1 cellular context compared by ENCODE assay signal in genomic region chr14:73949752-73950734, GRCh38.
TF ChIP-seq lines count a peak whose summit lies in the region.

Gene COQ6 (plus strand): TSS chr14:73950302. CDS start chr14:73950333, 31 bp downstream.
Gene FAM161B (minus strand): TSS chr14:73950094. CDS start chr14:73950026, 68 bp downstream.

TF ChIP-seq in GM12878, 131 proteins besides CTCF, POLR2A, EP300 and RAD21 (continued from another document and continues in another):
- TF ChIP-seq, protein P1, sequence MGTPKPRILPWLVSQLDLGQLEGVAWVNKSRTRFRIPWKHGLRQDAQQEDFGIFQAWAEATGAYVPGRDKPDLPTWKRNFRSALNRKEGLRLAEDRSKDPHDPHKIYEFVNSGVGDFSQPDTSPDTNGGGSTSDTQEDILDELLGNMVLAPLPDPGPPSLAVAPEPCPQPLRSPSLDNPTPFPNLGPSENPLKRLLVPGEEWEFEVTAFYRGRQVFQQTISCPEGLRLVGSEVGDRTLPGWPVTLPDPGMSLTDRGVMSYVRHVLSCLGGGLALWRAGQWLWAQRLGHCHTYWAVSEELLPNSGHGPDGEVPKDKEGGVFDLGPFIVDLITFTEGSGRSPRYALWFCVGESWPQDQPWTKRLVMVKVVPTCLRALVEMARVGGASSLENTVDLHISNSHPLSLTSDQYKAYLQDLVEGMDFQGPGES (IDR thresholded peaks at IDR 0.05): peak; percentile 11; the same call in 1 of the 2 replicates
- TF ChIP-seq ZNF384 (IDR thresholded peaks at IDR 0.05; ENCODE audit: borderline replicate concordance, low read depth, low read length) (no peak), IRF4 (IDR thresholded peaks at IDR 0.05; ENCODE audit: low read depth, low read length) (0 out of 2 replicates have a peak, but pooled peaks have one; percentile 24), ZNF207 (IDR thresholded peaks at IDR 0.05; ENCODE audit: borderline replicate concordance) (no peak), CHD2 (IDR thresholded peaks at IDR 0.05; ENCODE audit: borderline replicate concordance, low read depth, low read length) (peak; percentile 71), IKZF2 (IDR thresholded peaks at IDR 0.05) (peak; percentile 27 to 33; a peak in 2 of 4 replicates), PAX5 (IDR thresholded peaks at IDR 0.05; ENCODE audit: borderline replicate concordance, low read depth, low read length) (no peak), BACH1 (IDR thresholded peaks at IDR 0.05; ENCODE audit: borderline replicate concordance) (0 out of 2 replicates have a peak, but pooled peaks have one; percentile 22), MTA2 (IDR thresholded peaks at IDR 0.05; ENCODE audit: low read depth) (peak; percentile 54; the same call in 1 of the 2 replicates), CBFB (IDR thresholded peaks at IDR 0.05; ENCODE audit: low read depth) (no peak), NFIC (IDR thresholded peaks at IDR 0.05; ENCODE audit: low read depth, low read length) (no peak), BMI1 (IDR thresholded peaks at IDR 0.05; ENCODE audit: borderline replicate concordance) (peak; percentile 86), MYB (IDR thresholded peaks at IDR 0.05; ENCODE audit: borderline replicate concordance, low read depth, low read length) (no peak), ZNF24 (IDR thresholded peaks at IDR 0.05) (no peak), ZBED1 (IDR thresholded peaks at IDR 0.05; ENCODE audit: borderline replicate concordance) (no peak), ZNF622 (IDR thresholded peaks at IDR 0.05) (no peak), ZBTB33 (IDR thresholded peaks at IDR 0.05) (no peak), SMAD5 (IDR thresholded peaks at IDR 0.05; ENCODE audit: low read depth) (peak; percentile 73; the same call in 1 of the 2 replicates), FOXM1 (IDR thresholded peaks at IDR 0.05; ENCODE audit: low read depth, low read length) (no peak), ATF2 (IDR thresholded peaks at IDR 0.05; ENCODE audit: low read length) (no peak), GATAD2B (conservative IDR thresholded peaks at IDR 0.05; ENCODE audit: low read depth) (peak; percentile 75), RAD51 (IDR thresholded peaks at IDR 0.05) (no peak), RBBP5 (conservative IDR thresholded peaks at IDR 0.05) (no peak), FOXK2 (IDR thresholded peaks at IDR 0.05) (no peak), USF2 (IDR thresholded peaks at IDR 0.05; ENCODE audit: borderline replicate concordance, low read depth, low read length) (no peak), E2F8 (IDR thresholded peaks at IDR 0.05; ENCODE audit: low read depth, partially characterized antibody) (no peak), POU2F2 (IDR thresholded peaks at IDR 0.05; ENCODE audit: borderline replicate concordance, low read depth, low read length) (peak; percentile 67; the same call in 2 of the 3 replicates), NFYA (IDR thresholded peaks at IDR 0.05; ENCODE audit: borderline replicate concordance, low read depth, low read length) (no peak), ASH2L (IDR thresholded peaks at IDR 0.05; ENCODE audit: borderline replicate concordance, low read depth) (peak; percentile 48; the same call in 1 of the 2 replicates), MAX (IDR thresholded peaks at IDR 0.05; ENCODE audit: low read depth, low read length) (no peak; the same call in 1 of the 2 replicates), EED (IDR thresholded peaks at IDR 0.05; ENCODE audit: low read depth) (no peak), BHLHE40 (IDR thresholded peaks at IDR 0.05; ENCODE audit: borderline replicate concordance in 1 of 2, low read depth in 2 of 2, low read length in 1 of 2) (peak in 1 of 2 experiments; percentile 48; a peak in 1 of 4 replicates), ATF7 (IDR thresholded peaks at IDR 0.05; ENCODE audit: low read depth) (peak; percentile 61), TCF7 (IDR thresholded peaks at IDR 0.05; ENCODE audit: borderline replicate concordance) (no peak), JUNB (IDR thresholded peaks at IDR 0.05) (no peak), EGR1 (IDR thresholded peaks at IDR 0.05; ENCODE audit: borderline replicate concordance in 1 of 2, low read depth in 2 of 2, low read length in 2 of 2) (no peak; a peak in 1 of 3 replicates), RUNX3 (IDR thresholded peaks at IDR 0.05; ENCODE audit: low read length) (0 out of 2 replicates have a peak, but pooled peaks have one; percentile 13), HCFC1 (IDR thresholded peaks at IDR 0.05; ENCODE audit: low read length) (0 out of 2 replicates have a peak, but pooled peaks have one; percentile 14), SMAD1 (IDR thresholded peaks at IDR 0.05; ENCODE audit: low read depth, partially characterized antibody) (no peak)
- TF ChIP-seq, protein P2, sequence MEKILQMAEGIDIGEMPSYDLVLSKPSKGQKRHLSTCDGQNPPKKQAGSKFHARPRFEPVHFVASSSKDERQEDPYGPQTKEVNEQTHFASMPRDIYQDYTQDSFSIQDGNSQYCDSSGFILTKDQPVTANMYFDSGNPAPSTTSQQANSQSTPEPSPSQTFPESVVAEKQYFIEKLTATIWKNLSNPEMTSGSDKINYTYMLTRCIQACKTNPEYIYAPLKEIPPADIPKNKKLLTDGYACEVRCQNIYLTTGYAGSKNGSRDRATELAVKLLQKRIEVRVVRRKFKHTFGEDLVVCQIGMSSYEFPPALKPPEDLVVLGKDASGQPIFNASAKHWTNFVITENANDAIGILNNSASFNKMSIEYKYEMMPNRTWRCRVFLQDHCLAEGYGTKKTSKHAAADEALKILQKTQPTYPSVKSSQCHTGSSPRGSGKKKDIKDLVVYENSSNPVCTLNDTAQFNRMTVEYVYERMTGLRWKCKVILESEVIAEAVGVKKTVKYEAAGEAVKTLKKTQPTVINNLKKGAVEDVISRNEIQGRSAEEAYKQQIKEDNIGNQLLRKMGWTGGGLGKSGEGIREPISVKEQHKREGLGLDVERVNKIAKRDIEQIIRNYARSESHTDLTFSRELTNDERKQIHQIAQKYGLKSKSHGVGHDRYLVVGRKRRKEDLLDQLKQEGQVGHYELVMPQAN (conservative IDR thresholded peaks at IDR 0.05): peak; percentile 92
- TF ChIP-seq, protein P3, sequence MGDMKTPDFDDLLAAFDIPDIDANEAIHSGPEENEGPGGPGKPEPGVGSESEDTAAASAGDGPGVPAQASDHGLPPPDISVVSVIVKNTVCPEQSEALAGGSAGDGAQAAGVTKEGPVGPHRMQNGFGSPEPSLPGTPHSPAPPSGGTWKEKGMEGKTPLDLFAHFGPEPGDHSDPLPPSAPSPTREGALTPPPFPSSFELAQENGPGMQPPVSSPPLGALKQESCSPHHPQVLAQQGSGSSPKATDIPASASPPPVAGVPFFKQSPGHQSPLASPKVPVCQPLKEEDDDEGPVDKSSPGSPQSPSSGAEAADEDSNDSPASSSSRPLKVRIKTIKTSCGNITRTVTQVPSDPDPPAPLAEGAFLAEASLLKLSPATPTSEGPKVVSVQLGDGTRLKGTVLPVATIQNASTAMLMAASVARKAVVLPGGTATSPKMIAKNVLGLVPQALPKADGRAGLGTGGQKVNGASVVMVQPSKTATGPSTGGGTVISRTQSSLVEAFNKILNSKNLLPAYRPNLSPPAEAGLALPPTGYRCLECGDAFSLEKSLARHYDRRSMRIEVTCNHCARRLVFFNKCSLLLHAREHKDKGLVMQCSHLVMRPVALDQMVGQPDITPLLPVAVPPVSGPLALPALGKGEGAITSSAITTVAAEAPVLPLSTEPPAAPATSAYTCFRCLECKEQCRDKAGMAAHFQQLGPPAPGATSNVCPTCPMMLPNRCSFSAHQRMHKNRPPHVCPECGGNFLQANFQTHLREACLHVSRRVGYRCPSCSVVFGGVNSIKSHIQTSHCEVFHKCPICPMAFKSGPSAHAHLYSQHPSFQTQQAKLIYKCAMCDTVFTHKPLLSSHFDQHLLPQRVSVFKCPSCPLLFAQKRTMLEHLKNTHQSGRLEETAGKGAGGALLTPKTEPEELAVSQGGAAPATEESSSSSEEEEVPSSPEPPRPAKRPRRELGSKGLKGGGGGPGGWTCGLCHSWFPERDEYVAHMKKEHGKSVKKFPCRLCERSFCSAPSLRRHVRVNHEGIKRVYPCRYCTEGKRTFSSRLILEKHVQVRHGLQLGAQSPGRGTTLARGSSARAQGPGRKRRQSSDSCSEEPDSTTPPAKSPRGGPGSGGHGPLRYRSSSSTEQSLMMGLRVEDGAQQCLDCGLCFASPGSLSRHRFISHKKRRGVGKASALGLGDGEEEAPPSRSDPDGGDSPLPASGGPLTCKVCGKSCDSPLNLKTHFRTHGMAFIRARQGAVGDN (IDR thresholded peaks at IDR 0.05): no peak; the same call in 1 of the 2 replicates
- TF ChIP-seq, protein P4, sequence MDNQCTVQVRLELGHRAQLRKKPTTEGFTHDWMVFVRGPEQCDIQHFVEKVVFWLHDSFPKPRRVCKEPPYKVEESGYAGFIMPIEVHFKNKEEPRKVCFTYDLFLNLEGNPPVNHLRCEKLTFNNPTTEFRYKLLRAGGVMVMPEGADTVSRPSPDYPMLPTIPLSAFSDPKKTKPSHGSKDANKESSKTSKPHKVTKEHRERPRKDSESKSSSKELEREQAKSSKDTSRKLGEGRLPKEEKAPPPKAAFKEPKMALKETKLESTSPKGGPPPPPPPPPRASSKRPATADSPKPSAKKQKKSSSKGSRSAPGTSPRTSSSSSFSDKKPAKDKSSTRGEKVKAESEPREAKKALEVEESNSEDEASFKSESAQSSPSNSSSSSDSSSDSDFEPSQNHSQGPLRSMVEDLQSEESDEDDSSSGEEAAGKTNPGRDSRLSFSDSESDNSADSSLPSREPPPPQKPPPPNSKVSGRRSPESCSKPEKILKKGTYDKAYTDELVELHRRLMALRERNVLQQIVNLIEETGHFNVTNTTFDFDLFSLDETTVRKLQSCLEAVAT (IDR thresholded peaks at IDR 0.05): 0 out of 2 replicates have a peak, but pooled peaks have one; percentile 19
- TF ChIP-seq, protein P5, sequence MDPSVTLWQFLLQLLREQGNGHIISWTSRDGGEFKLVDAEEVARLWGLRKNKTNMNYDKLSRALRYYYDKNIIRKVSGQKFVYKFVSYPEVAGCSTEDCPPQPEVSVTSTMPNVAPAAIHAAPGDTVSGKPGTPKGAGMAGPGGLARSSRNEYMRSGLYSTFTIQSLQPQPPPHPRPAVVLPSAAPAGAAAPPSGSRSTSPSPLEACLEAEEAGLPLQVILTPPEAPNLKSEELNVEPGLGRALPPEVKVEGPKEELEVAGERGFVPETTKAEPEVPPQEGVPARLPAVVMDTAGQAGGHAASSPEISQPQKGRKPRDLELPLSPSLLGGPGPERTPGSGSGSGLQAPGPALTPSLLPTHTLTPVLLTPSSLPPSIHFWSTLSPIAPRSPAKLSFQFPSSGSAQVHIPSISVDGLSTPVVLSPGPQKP (IDR thresholded peaks at IDR 0.05; ENCODE audit: low read depth, low read length): peak; percentile 36; the same call in 1 of the 2 replicates
